ENCODE assay signal across 8 cellular contexts in the genomic region with DNA sequence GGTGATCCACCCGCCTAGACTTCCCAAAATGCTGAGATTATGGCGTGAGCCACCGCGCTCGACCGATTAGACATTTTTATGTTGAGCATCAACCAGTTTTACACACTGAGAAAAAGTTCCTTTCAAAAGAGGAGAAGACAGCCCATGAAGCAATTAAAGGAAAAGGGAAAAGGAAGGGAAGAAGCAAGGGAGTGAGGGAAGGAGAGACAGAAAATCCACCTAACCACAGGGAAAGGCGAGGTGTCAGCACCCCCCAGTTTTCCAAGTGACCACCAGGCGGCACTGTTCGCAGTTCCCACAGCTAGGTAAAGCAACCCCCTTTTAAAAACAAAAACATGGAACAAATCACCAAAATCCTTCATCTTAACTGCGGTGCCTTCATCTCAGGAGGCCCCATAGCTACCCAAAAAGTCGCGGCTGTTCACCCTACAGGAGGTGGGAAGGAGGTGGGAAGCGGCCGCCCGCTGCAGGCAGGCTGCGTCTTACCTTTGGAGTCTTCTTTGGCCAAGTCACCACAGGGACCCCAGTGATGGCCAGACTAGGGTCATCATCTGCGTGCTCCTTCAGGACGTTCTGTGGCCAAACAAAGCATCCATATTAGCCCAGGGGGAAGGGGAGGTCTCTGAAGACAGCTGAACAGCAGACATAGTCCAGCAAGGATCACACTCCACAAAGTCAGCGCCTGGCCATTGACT.
DNase-seq lines count a peak whose midpoint lies in the region; TF ChIP-seq lines count a peak whose summit lies in the region.

No MANE protein-coding gene starts in this region.

- DNase-seq in activated gamma-delta T cell treated with Interleukin-2 at 50 U/mL for 16 hours: peak; percentile 62
- no peak for DNase-seq in activated gamma-delta T cell (lab: John Stamatoyannopoulos, UW)
- DNase-seq in SW480 (ENCODE audit: low spot score): peak; percentile 18
- peak; percentile 31 for DNase-seq in activated naive CD8-positive, alpha-beta T cell treated with anti-CD3 and anti-CD28 coated beads, Interleukin-2, amount 50 U/mL, for 16 hours (ENCODE audit: low read depth, low spot score)
- DNase-seq in hepatocyte (ENCODE audit: low spot score): peak; percentile 35
- DNase-seq in stimulated activated CD4-positive, alpha-beta T cell treated with anti-CD3 and anti-CD28 coated beads, Interleukin-2, amount 100 ng/mL, for 24 hours: peak; percentile 72 to 74
- no peak for DNase-seq in OCI-M2 (lab: John Stamatoyannopoulos, UW; ENCODE audit: unreplicated experiment)
- DNase-seq in NCI-H2107 treated with DMSO at 0.1 percent for 48 hours (lab: John Stamatoyannopoulos, UW; ENCODE audit: unreplicated experiment): no peak

- no peaks in the 10 kb centered on the region for H3K4me1 ChIP-seq in hepatocyte (ENCODE audit: insufficient read depth)

- no peak overlapping the region for H3K4me3 ChIP-seq in hepatocyte

- no peaks in the 10 kb centered on the region for H3K27me3 ChIP-seq in hepatocyte

- no peaks in the 10 kb centered on the region for H3K36me3 ChIP-seq in hepatocyte (replicated peaks; ENCODE audit: insufficient read depth, low read depth)

- H3K27ac ChIP-seq in hepatocyte: no peak overlapping the region

- H2AFZ ChIP-seq in hepatocyte: no peak overlapping the region

- peak; percentile 63 for TF ChIP-seq CTCF in hepatocyte (IDR thresholded peaks at IDR 0.05; ENCODE audit: poor library complexity)

- WGBS in hepatocyte (ENCODE audit: low lambda C conversion rate, missing lambda C conversion rate): 84% methylated on average over 19 of the region's 19 CpGs

- no peaks in the 10 kb centered on the region for H3K79me2 ChIP-seq in hepatocyte

- H3K9me2 ChIP-seq in hepatocyte (replicated peaks; ENCODE audit: insufficient read depth): no peaks in the 10 kb centered on the region

- no peak overlapping the region for H3K4me2 ChIP-seq in hepatocyte

- no peaks in the 10 kb centered on the region for H4K20me1 ChIP-seq in hepatocyte (ENCODE audit: insufficient read depth, poor library complexity, severe bottlenecking)

- H3K9me3 ChIP-seq in hepatocyte (ENCODE audit: low read depth): no peaks in the 10 kb centered on the region

Comparison
In these comparisons a context has a peak if more than half of its experiments do, and no peak if none do; other contexts are left out.
1. DNase-seq: peak in activated gamma-delta T cell treated with Interleukin-2 at 50 U/mL for 16 hours (single experiment), SW480 (single experiment), activated naive CD8-positive, alpha-beta T cell treated with anti-CD3 and anti-CD28 coated beads, Interleukin-2, amount 50 U/mL, for 16 hours (single experiment), hepatocyte (single experiment) and stimulated activated CD4-positive, alpha-beta T cell treated with anti-CD3 and anti-CD28 coated beads, Interleukin-2, amount 100 ng/mL, for 24 hours (2 of 2); none in activated gamma-delta T cell (single experiment), OCI-M2 (single experiment) and NCI-H2107 treated with DMSO at 0.1 percent for 48 hours (single experiment).